In the genomic region with DNA sequence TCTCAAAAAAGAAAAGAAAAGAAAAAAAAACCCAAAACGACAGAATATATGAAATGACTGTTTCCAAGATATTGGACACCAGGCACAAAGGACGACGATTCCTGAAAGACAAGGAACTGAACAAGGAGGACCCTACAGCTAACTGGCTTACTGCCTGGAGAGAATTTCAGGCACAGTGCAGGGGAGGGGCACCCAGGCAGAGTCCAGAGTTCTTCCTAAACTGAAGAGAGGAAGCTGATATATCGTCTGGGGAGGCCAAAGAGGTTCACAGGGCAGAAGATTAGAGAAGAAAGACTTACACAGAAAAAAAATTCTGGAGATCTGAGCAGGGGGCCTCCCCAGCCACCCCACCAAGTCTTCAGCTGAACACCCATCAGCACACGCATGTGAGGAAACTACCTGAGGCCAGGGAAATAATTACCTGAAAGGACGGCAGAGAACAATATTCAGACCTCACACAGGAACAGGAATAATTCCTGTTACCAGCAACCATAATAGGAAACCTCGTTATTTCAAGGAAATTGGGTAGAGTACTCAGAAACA, we compare ENCODE assay signal across 15 cellular contexts. TPM values are rescaled to one million over a fixed set of nuclear protein-coding genes. Genes with fewer than 3 reads are reported as not detected.
A peak's percentile ranks its signal among the peaks of the same experiment; 100 is the strongest.
DNase-seq lines count a peak whose midpoint lies in the region; ATAC-seq and TF ChIP-seq lines count a peak whose summit lies in the region.
"Had no signal": no experiment of that assay in that cellular context is flagged by ENCODE, and none has a peak within 500 bp of the region (broad histone marks: within the 10 kb centered on the region; RNA-seq: fewer than 3 reads in every experiment).

No MANE protein-coding gene starts in this region.

- H3K79me1 ChIP-seq in mesendoderm (ENCODE audit: low read length): no peaks in the 10 kb centered on the region

- peak overlapping the region; percentile 69 for H3K4me3 Mint-ChIP-seq in T-helper 17 cell
- no peak overlapping the region for H3K4me3 Mint-ChIP-seq in osteocyte (ENCODE audit: unreplicated experiment)
- H3K4me3 Mint-ChIP-seq: naive thymus-derived CD8-positive, alpha-beta T cell had no signal

- peaks cover 2% of the 10 kb centered on the region for H3K4me1 ChIP-seq in mesendoderm (ENCODE audit: control insufficient read depth, low read depth, low read length)
- H3K4me1 ChIP-seq: BE2C had no signal

- H3K36me3 Mint-ChIP-seq in T-helper 17 cell (ENCODE audit: low read depth) (no peaks in the 10 kb centered on the region), osteocyte (ENCODE audit: unreplicated experiment) (no peaks in the 10 kb centered on the region)
- H3K36me3 Mint-ChIP-seq: naive thymus-derived CD8-positive, alpha-beta T cell had no signal

- no peak overlapping the region for H2BK5ac ChIP-seq in mesendoderm (ENCODE audit: low read length)

- no peaks in the 10 kb centered on the region for H3K9me3 ChIP-seq in T-helper 17 cell (ENCODE audit: control insufficient read depth, low read length, poor library complexity, severe bottlenecking)
- H3K9me3 ChIP-seq: BE2C had no signal

- H3K27me3 Mint-ChIP-seq in T-helper 17 cell (peaks cover 29% of the 10 kb centered on the region), osteocyte (ENCODE audit: unreplicated experiment) (no peaks in the 10 kb centered on the region)

- peaks cover 11% of the 10 kb centered on the region for H3K4me1 Mint-ChIP-seq in T-helper 17 cell
- H3K4me1 Mint-ChIP-seq in osteocyte (ENCODE audit: unreplicated experiment): peaks cover 59% of the 10 kb centered on the region

- H3K79me2 ChIP-seq in mesendoderm (ENCODE audit: control insufficient read depth, insufficient read depth, low read length): no peaks in the 10 kb centered on the region

- no peak overlapping the region for H4K5ac ChIP-seq in mesendoderm (ENCODE audit: low read length)

- no peaks in the 10 kb centered on the region for H3K36me3 ChIP-seq in mesendoderm (ENCODE audit: control insufficient read depth, insufficient read depth, low read length)
- H3K36me3 ChIP-seq: BE2C had no signal

- no peak overlapping the region for H2AK5ac ChIP-seq in mesendoderm (ENCODE audit: low read length)

- H3K27ac ChIP-seq in mesendoderm (ENCODE audit: low read depth, low read length): no peak overlapping the region
- H3K27ac ChIP-seq: HL-60, WERI-Rb-1 had no signal

- H3K9ac ChIP-seq in mesendoderm (ENCODE audit: low read length): no peak overlapping the region

- no peak overlapping the region for H3K4ac ChIP-seq in mesendoderm (ENCODE audit: low read depth, low read length)

- ATAC-seq in T-helper 17 cell (no peak), HG03135 (IDR thresholded peaks at IDR 0.05; ENCODE audit: unreplicated experiment) (no peak)
- ATAC-seq: naive thymus-derived CD8-positive, alpha-beta T cell had no signal

- no peak overlapping the region for H3K56ac ChIP-seq in mesendoderm (ENCODE audit: low read length)

- H3K4me3 ChIP-seq in epithelial cell of proximal tubule (ENCODE audit: low read depth, low read length): peak overlapping the region; percentile 21
- no peak overlapping the region for H3K4me3 ChIP-seq in mesendoderm (ENCODE audit: low read length)

- H2BK15ac ChIP-seq in mesendoderm (replicated peaks; ENCODE audit: low read depth): no peak overlapping the region

- no peak overlapping the region for H3K18ac ChIP-seq in mesendoderm (ENCODE audit: low read length)

- no peak overlapping the region for H4K8ac ChIP-seq in mesendoderm (ENCODE audit: low read depth, low read length)

- peak; percentile 55 for DNase-seq in CD1c-positive myeloid dendritic cell (ENCODE audit: extremely low spot score)
- no peak for DNase-seq in T-helper 17 cell
- no peak for DNase-seq in epithelial cell of proximal tubule (ENCODE audit: low read depth)
- no peak for DNase-seq in osteocyte (ENCODE audit: extremely low spot score, unreplicated experiment)
- no peak for DNase-seq in mesendoderm
- no peak for DNase-seq in HuH-7.5 (ENCODE audit: low spot score)
- DNase-seq in posterior cingulate gyrus: no peak
- DNase-seq: BE2C; central memory CD4-positive, alpha-beta T cell; GF-D8; naive thymus-derived CD8-positive, alpha-beta T cell; NCI-H1092; WERI-Rb-1 had no signal

- no peak overlapping the region for H3K23ac ChIP-seq in mesendoderm (ENCODE audit: low read length)

- no peak overlapping the region for H2BK120ac ChIP-seq in mesendoderm (ENCODE audit: low read depth, low read length)

- no peaks in the 10 kb centered on the region for H3K27me3 ChIP-seq in mesendoderm (ENCODE audit: insufficient read depth, low read length, poor library complexity)
- H3K27me3 ChIP-seq: BE2C had no signal

- no peak for TF ChIP-seq CTCF in epithelial cell of proximal tubule (conservative IDR thresholded peaks at IDR 0.05; ENCODE audit: low read depth, low read length)
- TF ChIP-seq CTCF in osteocyte (IDR thresholded peaks at IDR 0.05): no peak

- H3K27ac Mint-ChIP-seq in T-helper 17 cell (no peak overlapping the region), osteocyte (ENCODE audit: unreplicated experiment) (peak overlapping the region; percentile 93)

- no peaks in the 10 kb centered on the region for H3K9me3 Mint-ChIP-seq in osteocyte (ENCODE audit: unreplicated experiment)
- H3K9me3 Mint-ChIP-seq: naive thymus-derived CD8-positive, alpha-beta T cell had no signal

- intact Hi-C loops in posterior cingulate gyrus (cut with DNase I): no loop called here

- H3K4me2 ChIP-seq in mesendoderm (ENCODE audit: low read length): no peak overlapping the region

- no CpG with 5 or more reads among the region's 7 CpGs for WGBS in mesendoderm (ENCODE audit: extremely low coverage, insufficient coverage, low lambda C conversion rate)

RNA-seq across cellular contexts. Expression of a gene that starts 24.6 kb away (rescaled TPM):
- 1 to 10 TPM in 1 of 2 donors, under 1 TPM in 1; 0.57 to 2.6 TPM for total RNA-seq in T-helper 17 cell
- 38.3 and 41.9 TPM in 2 replicates for total RNA-seq in epithelial cell of proximal tubule
- 71.4 and 78.5 TPM in 2 replicates for total RNA-seq in osteocyte
- polyA plus RNA-seq in mesendoderm (2013, experiment 1 of 2): 12.9 TPM
- polyA plus RNA-seq in mesendoderm (2013, experiment 2 of 2): 12.9 TPM

RNA-seq across cellular contexts. Expression of a gene that starts 53.1 kb away (rescaled TPM):
- 10 to 100 TPM; 48.6 to 53.1 TPM for total RNA-seq in T-helper 17 cell
- total RNA-seq in epithelial cell of proximal tubule: 67.5 and 79.9 TPM in 2 replicates
- total RNA-seq in osteocyte: 101 and 108 TPM in 2 replicates
- polyA plus RNA-seq in mesendoderm (2013, experiment 1 of 2): 107 TPM
- 106 TPM for polyA plus RNA-seq in mesendoderm (2013, experiment 2 of 2)

Comparison
In these comparisons a context has a peak if more than half of its experiments do, and no peak if none do; other contexts are left out.
1. RNA of a gene that starts 24.6 kb away (total RNA-seq): 71.4 to 78.5 TPM in osteocyte and 38.3 to 41.9 TPM in epithelial cell of proximal tubule; 0.57 to 2.6 TPM in T-helper 17 cell; every median in the first group is over 10 times any median in the second.